1 cellular context compared by ENCODE assay signal in genomic region chr19:46848389-46848788, GRCh38.
TF ChIP-seq lines count a peak whose summit lies in the region.

No MANE protein-coding gene starts in this region.

TF ChIP-seq in A549, 52 proteins besides CTCF, POLR2A, EP300 and RAD21:
- TF ChIP-seq RFX5 (IDR thresholded peaks at IDR 0.05), result no peak
- no peak for TF ChIP-seq NR3C1 (IDR thresholded peaks at IDR 0.05)
- 0 out of 2 replicates have a peak, but pooled peaks have one; percentile 41 for TF ChIP-seq KDM1A (IDR thresholded peaks at IDR 0.05; ENCODE audit: low read depth)
- no peak for TF ChIP-seq NFE2L2 (conservative IDR thresholded peaks at IDR 0.05; ENCODE audit: low read length)
- TF ChIP-seq RNF2 (IDR thresholded peaks at IDR 0.05; ENCODE audit: borderline replicate concordance, low read depth), result no peak
